21 cellular contexts compared by ENCODE assay signal in genomic region chr7:77457779-77458178, GRCh38.
"Had no signal": no experiment of that assay in that cellular context is flagged by ENCODE, and none has a peak within 500 bp of the region (broad histone marks: within the 10 kb centered on the region; RNA-seq: fewer than 3 reads in every experiment).

No MANE protein-coding gene starts in this region.

- H3K4me3 ChIP-seq: body of pancreas, hepatocyte, neural progenitor cell, psoas muscle, suprapubic skin, transverse colon, uterus had no signal

- H3K4me3 Mint-ChIP-seq: activated CD4-positive, alpha-beta T cell treated with anti-CD3 and anti-CD28 coated beads, Interleukin-2, amount 10 ng/mL, durations not matched to agents 7 days and 5 days; activated CD8-positive, alpha-beta T cell treated with anti-CD3 and anti-CD28 coated beads, Interleukin-2, amount 10 ng/mL, durations not matched to agents 7 days and 5 days; activated naive CD4-positive, alpha-beta T cell treated with anti-CD3 and anti-CD28 coated beads for 36 hours; activated T-cell treated with anti-CD3 and anti-CD28 coated beads, Interleukin-2, amount 50 U/mL, for 24 hours; naive thymus-derived CD4-positive, alpha-beta T cell; neural progenitor cell; stimulated activated naive CD8-positive, alpha-beta T cell treated with anti-CD3 and anti-CD28 coated beads, Interleukin-15, Interleukin-2, amounts not matched to agents 100 ng/mL and 50 ng/mL, for 24 hours had no signal

- DNase-seq: activated CD4-positive, alpha-beta T cell treated with anti-CD3 and anti-CD28 coated beads, Interleukin-2, amount 10 ng/mL, durations not matched to agents 7 days and 5 days; activated CD8-positive, alpha-beta T cell treated with anti-CD3 and anti-CD28 coated beads, Interleukin-2, amount 10 ng/mL, durations not matched to agents 7 days and 5 days; activated naive CD4-positive, alpha-beta T cell treated with anti-CD3 and anti-CD28 coated beads for 36 hours; activated T-cell treated with anti-CD3 and anti-CD28 coated beads, Interleukin-2, amount 50 U/mL, for 24 hours; body of pancreas; foreskin keratinocyte; left cardiac atrium; mesendoderm; naive thymus-derived CD4-positive, alpha-beta T cell; psoas muscle; right cardiac atrium; small intestine; stimulated activated CD4-positive, alpha-beta T cell treated with anti-CD3 and anti-CD28 coated beads, Interleukin-15, amount 100 ng/mL, for 24 hours; stimulated activated CD4-positive, alpha-beta T cell treated with anti-CD3 and anti-CD28 coated beads, Interleukin-2, amount 100 ng/mL, for 48 hours; transverse colon; uterus had no signal

- H2AFZ ChIP-seq: hepatocyte, neural progenitor cell had no signal

- H3K4me1 Mint-ChIP-seq: activated CD4-positive, alpha-beta T cell treated with anti-CD3 and anti-CD28 coated beads, Interleukin-2, amount 10 ng/mL, durations not matched to agents 7 days and 5 days; neural progenitor cell had no signal

- H3K27me3 ChIP-seq: body of pancreas, foreskin keratinocyte, hepatocyte, neural progenitor cell, suprapubic skin, transverse colon, uterus had no signal

- H3K36me3 Mint-ChIP-seq: naive thymus-derived CD4-positive, alpha-beta T cell; neural progenitor cell had no signal

- H3K36me3 ChIP-seq: neural progenitor cell, suprapubic skin, transverse colon, uterus had no signal

- H3K27ac Mint-ChIP-seq: activated CD4-positive, alpha-beta T cell treated with anti-CD3 and anti-CD28 coated beads, Interleukin-2, amount 10 ng/mL, durations not matched to agents 7 days and 5 days; activated CD8-positive, alpha-beta T cell treated with anti-CD3 and anti-CD28 coated beads, Interleukin-2, amount 10 ng/mL, durations not matched to agents 7 days and 5 days; activated naive CD4-positive, alpha-beta T cell treated with anti-CD3 and anti-CD28 coated beads for 36 hours; activated T-cell treated with anti-CD3 and anti-CD28 coated beads, Interleukin-2, amount 50 U/mL, for 24 hours; naive thymus-derived CD4-positive, alpha-beta T cell; neural progenitor cell; stimulated activated naive CD8-positive, alpha-beta T cell treated with anti-CD3 and anti-CD28 coated beads, Interleukin-15, Interleukin-2, amounts not matched to agents 100 ng/mL and 50 ng/mL, for 24 hours had no signal

- H3K9me3 Mint-ChIP-seq: activated CD4-positive, alpha-beta T cell treated with anti-CD3 and anti-CD28 coated beads, Interleukin-2, amount 10 ng/mL, durations not matched to agents 7 days and 5 days; activated naive CD4-positive, alpha-beta T cell treated with anti-CD3 and anti-CD28 coated beads for 36 hours; activated T-cell treated with anti-CD3 and anti-CD28 coated beads, Interleukin-2, amount 50 U/mL, for 24 hours; neural progenitor cell; stimulated activated naive CD8-positive, alpha-beta T cell treated with anti-CD3 and anti-CD28 coated beads, Interleukin-15, Interleukin-2, amounts not matched to agents 100 ng/mL and 50 ng/mL, for 24 hours had no signal

- H3K79me2 ChIP-seq: hepatocyte had no signal

- H3K4me2 ChIP-seq: hepatocyte, neural progenitor cell had no signal

- H3K9me3 ChIP-seq: body of pancreas, psoas muscle, suprapubic skin, transverse colon, uterus had no signal

- H3K27me3 Mint-ChIP-seq: stimulated activated naive CD8-positive, alpha-beta T cell treated with anti-CD3 and anti-CD28 coated beads, Interleukin-15, Interleukin-2, amounts not matched to agents 100 ng/mL and 50 ng/mL, for 24 hours had no signal

- H3K9ac ChIP-seq: neural progenitor cell had no signal

- H3K27ac ChIP-seq: body of pancreas, epithelial cell of prostate, foreskin keratinocyte, hepatocyte, neural progenitor cell, psoas muscle, suprapubic skin, transverse colon, uterus had no signal

- H3K4me1 ChIP-seq: body of pancreas, foreskin keratinocyte, psoas muscle, uterus had no signal
